8 cellular contexts compared by ENCODE assay signal in the genomic region with DNA sequence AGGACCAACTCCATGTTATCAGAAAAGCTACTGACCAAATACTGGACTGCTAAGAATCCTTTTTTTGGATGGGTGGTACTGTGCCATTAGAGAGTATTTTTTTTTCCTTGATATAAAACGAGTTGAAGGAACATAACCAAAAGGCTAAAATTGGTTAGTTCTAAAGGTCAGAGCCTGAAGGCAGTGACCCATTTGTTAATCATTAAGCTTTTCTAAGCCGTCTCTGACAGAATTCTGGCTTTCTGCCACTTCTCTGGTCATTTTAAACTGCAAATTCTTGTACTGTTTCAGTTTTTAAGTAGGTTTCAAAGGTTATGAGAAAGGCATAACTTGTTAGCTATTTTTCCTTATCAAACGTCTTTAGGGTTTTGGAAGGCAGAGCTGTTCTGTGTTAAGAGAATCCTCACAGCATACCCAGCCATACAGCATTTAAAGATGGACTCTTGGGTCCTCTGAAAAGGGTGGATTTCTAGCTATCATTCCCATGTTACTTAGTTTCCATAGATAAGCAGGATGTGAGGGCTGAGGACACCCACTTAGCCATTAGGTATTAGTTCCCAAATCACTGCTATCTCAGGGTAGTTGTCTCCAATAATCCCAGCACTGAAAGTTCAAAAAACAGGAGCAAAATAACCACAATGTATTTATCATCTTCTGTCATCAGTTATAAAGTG.
DNase-seq lines count a peak whose midpoint lies in the region; ATAC-seq and TF ChIP-seq lines count a peak whose summit lies in the region.

No MANE protein-coding gene starts in this region.

- peak; percentile 8 for DNase-seq in BE2C
- peak; percentile 45 for DNase-seq in MCF 10A (ENCODE audit: unreplicated experiment)
- no peak for DNase-seq in mesenchymal stem cell
- DNase-seq in SJCRH30 = no peak
- no peak for DNase-seq in stimulated activated CD4-positive, alpha-beta T cell treated with anti-CD3 and anti-CD28 coated beads, Interleukin-4, amount 100 ng/mL, for 24 hours
- no peak for DNase-seq in SKM-1 (lab: John Stamatoyannopoulos, UW; ENCODE audit: unreplicated experiment)

- no peak overlapping the region for H2AFZ ChIP-seq in mesenchymal stem cell (ENCODE audit: low read depth, low read length)

- no peak overlapping the region for H3K4ac ChIP-seq in mesenchymal stem cell (ENCODE audit: low read depth in 1 of 2, low read length in 2 of 2)

- H3K4me3 Mint-ChIP-seq in MCF 10A (ENCODE audit: unreplicated experiment) = no peak overlapping the region

- H3K36me3 ChIP-seq in BE2C (no peaks in the 10 kb centered on the region), mesenchymal stem cell (ENCODE audit: control insufficient read depth in 1 of 2, insufficient read depth in 2 of 2, low read depth in 1 of 2, low read length in 2 of 2) (no peaks in the 10 kb centered on the region), SJCRH30 (no peaks in the 10 kb centered on the region)

- no peak overlapping the region for H2BK15ac ChIP-seq in mesenchymal stem cell (ENCODE audit: low read depth, poor library complexity, severe bottlenecking)

- H3K27me3 ChIP-seq in BE2C = no peaks in the 10 kb centered on the region
- H3K27me3 ChIP-seq in mesenchymal stem cell (ENCODE audit: control insufficient read depth in 1 of 2, insufficient read depth in 1 of 2, low read length in 2 of 2) = no peaks in the 10 kb centered on the region
- H3K27me3 ChIP-seq in SJCRH30 = no peaks in the 10 kb centered on the region

- H3K27ac Mint-ChIP-seq in MCF 10A (ENCODE audit: low read depth, unreplicated experiment) = peak overlapping the region; percentile 76

- no peaks in the 10 kb centered on the region for H3K27me3 Mint-ChIP-seq in MCF 10A (ENCODE audit: insufficient read depth, unreplicated experiment)

- no peak overlapping the region for H3K18ac ChIP-seq in mesenchymal stem cell (ENCODE audit: low read depth in 1 of 2, low read length in 2 of 2)

- POLR2A ChIA-PET in MCF 10A (lab: Yijun Ruan, JAX) = interaction anchor here (0.5 to 8.0 kb wide), 22 partner anchors 9 to 568 kb away, joined by 3 to 192 read pairs (median 4); partner anchors contain the start of genes ATAD1, KLLN and PTEN

- no peak overlapping the region for H3K4me2 ChIP-seq in mesenchymal stem cell (ENCODE audit: low read length, poor library complexity, severe bottlenecking)

- CTCF ChIA-PET in MCF 10A (lab: Yijun Ruan, JAX) = interaction anchor here (0.5 to 7.8 kb wide), 11 partner anchors 10 to 568 kb away, joined by 3 to 56 read pairs (median 3); partner anchors contain the start of genes ATAD1, KLLN and PTEN

- peaks cover 7% of the 10 kb centered on the region for H3K4me1 Mint-ChIP-seq in MCF 10A (ENCODE audit: insufficient read depth, unreplicated experiment)

- H4K91ac ChIP-seq in mesenchymal stem cell (ENCODE audit: low read length) = no peak overlapping the region

- 33% methylated on average over 1 of the region's 3 CpGs for WGBS in mesenchymal stem cell

- no peak overlapping the region for H3K23ac ChIP-seq in mesenchymal stem cell (ENCODE audit: low read length in 2 of 2)

- intact Hi-C loops in MCF 10A (cut with micrococcal nuclease) = loop anchor here (5.0 kb wide), 3 partner anchors 174 to 729 kb away; partner anchors contain the start of gene PAPSS2

- H2AK5ac ChIP-seq in mesenchymal stem cell (ENCODE audit: low read length, severe bottlenecking) = no peak overlapping the region

- peaks cover 49% of the 10 kb centered on the region for H3K4me1 ChIP-seq in BE2C
- H3K4me1 ChIP-seq in mesenchymal stem cell (ENCODE audit: control insufficient read depth, insufficient read depth, low read depth, low read length) = peaks cover 5% of the 10 kb centered on the region
- H3K4me1 ChIP-seq in SJCRH30 = no peaks in the 10 kb centered on the region

- H4K8ac ChIP-seq in mesenchymal stem cell (ENCODE audit: low read length) = no peak overlapping the region

- H3K9me3 ChIP-seq in BE2C = no peaks in the 10 kb centered on the region
- no peaks in the 10 kb centered on the region for H3K9me3 ChIP-seq in mesenchymal stem cell (ENCODE audit: control insufficient read depth, low read length)
- H3K9me3 ChIP-seq in SJCRH30 (replicated peaks) = no peaks in the 10 kb centered on the region

- no peak overlapping the region for H3K14ac ChIP-seq in mesenchymal stem cell (ENCODE audit: low read length in 2 of 2)

- H2BK5ac ChIP-seq in mesenchymal stem cell (ENCODE audit: low read depth, low read length, poor library complexity, severe bottlenecking) = no peak overlapping the region

- H3K4me3 ChIP-seq in BE2C (ENCODE audit: low read depth, low read length) (peak overlapping the region; percentile 9), mesenchymal stem cell (ENCODE audit: insufficient read depth in 1 of 2, low read depth in 1 of 2, low read length in 2 of 2) (peak overlapping the region in 1 of 2 experiments; percentile 6), SJCRH30 (no peak overlapping the region)

- no peaks in the 10 kb centered on the region for H3K79me1 ChIP-seq in mesenchymal stem cell (replicated peaks; ENCODE audit: low read length, poor library complexity, severe bottlenecking)

- ATAC-seq in GM19395 (IDR thresholded peaks at IDR 0.05; ENCODE audit: unreplicated experiment) (peak; percentile 43), HG03432 (IDR thresholded peaks at IDR 0.05; ENCODE audit: unreplicated experiment) (peak; percentile 44)

- BruUV-seq in MCF 10A (replicated peaks; lab: Mats Ljungman, UMichigan) = no TSS peak

- H3K27ac ChIP-seq in mesenchymal stem cell (ENCODE audit: low read length, poor library complexity, severe bottlenecking) = peak overlapping the region; percentile 49
- H3K27ac ChIP-seq in SJCRH30 = no peak overlapping the region

- no peaks in the 10 kb centered on the region for H3K36me3 Mint-ChIP-seq in MCF 10A (ENCODE audit: insufficient read depth, unreplicated experiment)

- H2BK12ac ChIP-seq in mesenchymal stem cell (ENCODE audit: low read length in 2 of 2) = no peak overlapping the region

- no peak for TF ChIP-seq CTCF in BE2C (IDR thresholded peaks at IDR 0.05; ENCODE audit: low read depth, low read length)
- no peak for TF ChIP-seq CTCF in MCF 10A (IDR thresholded peaks at IDR 0.05; ENCODE audit: unreplicated experiment)

- no peaks in the 10 kb centered on the region for H3K9me3 Mint-ChIP-seq in MCF 10A (ENCODE audit: unreplicated experiment)

- H2BK120ac ChIP-seq in mesenchymal stem cell (ENCODE audit: low read depth, low read length) = no peak overlapping the region

- H3K9ac ChIP-seq in mesenchymal stem cell (ENCODE audit: low read length) = peak overlapping the region; percentile 39

Comparison
In these comparisons a context has a peak if more than half of its experiments do, and no peak if none do; other contexts are left out.
1. DNase-seq: peak in BE2C (single experiment) and MCF 10A (single experiment); none in mesenchymal stem cell (single experiment), SJCRH30 (0 of 2), stimulated activated CD4-positive, alpha-beta T cell treated with anti-CD3 and anti-CD28 coated beads, Interleukin-4, amount 100 ng/mL, for 24 hours (single experiment) and SKM-1 (single experiment).